Comparison of ENCODE assay signal across 11 cellular contexts in the genomic region with DNA sequence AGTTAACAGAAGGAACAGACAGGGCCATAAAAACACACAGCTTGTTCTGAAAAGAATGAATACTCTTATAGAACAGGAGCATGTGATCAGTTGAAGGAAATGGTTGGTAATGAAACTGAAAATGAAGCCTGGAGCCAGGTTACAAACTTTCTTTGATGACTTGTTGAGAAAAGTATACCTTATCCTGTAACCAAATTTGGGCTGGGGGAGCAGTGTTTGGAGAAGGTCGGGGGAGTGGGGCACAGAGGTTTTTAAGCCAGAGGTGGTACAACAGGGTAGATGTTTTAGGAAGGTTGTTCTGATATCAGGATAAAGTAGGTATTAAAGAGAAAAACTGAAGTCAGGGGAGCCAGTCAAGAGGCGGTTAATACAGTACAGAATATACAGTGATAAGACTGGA. TPM values are rescaled to one million over a fixed set of nuclear protein-coding genes. Genes with fewer than 3 reads are reported as not detected.
DNase-seq lines count a peak whose midpoint lies in the region; ATAC-seq and TF ChIP-seq lines count a peak whose summit lies in the region.
"Had no signal": no experiment of that assay in that cellular context is flagged by ENCODE, and none has a peak within 500 bp of the region (broad histone marks: within the 10 kb centered on the region; RNA-seq: fewer than 3 reads in every experiment).

No MANE protein-coding gene starts in this region.

- H3K9me3 ChIP-seq in KOPT-K1 (ENCODE audit: insufficient read depth, low read length, poor library complexity, severe bottlenecking) = no peaks in the 10 kb centered on the region
- H3K9me3 ChIP-seq: gastroesophageal sphincter had no signal

- H3K27ac Mint-ChIP-seq in stimulated activated naive CD8-positive, alpha-beta T cell treated with anti-CD3 and anti-CD28 coated beads, Interleukin-15, amount 100 ng/mL, for 72 hours = peak overlapping the region; percentile 92 to 95

- peak overlapping the region; percentile 9 for H3K27ac ChIP-seq in KOPT-K1 (ENCODE audit: low read depth, low read length, poor library complexity, severe bottlenecking)
- H3K27ac ChIP-seq: brain microvascular endothelial cell, gastroesophageal sphincter had no signal

- peak; percentile 9 for DNase-seq in stimulated activated CD4-positive, alpha-beta T cell treated with anti-CD3 and anti-CD28 coated beads, Interleukin-4, amount 100 ng/mL, for 24 hours
- no peak for DNase-seq in stimulated activated CD4-positive, alpha-beta T cell treated with anti-CD3 and anti-CD28 coated beads, Interleukin-2, amount 100 ng/mL, for 24 hours
- DNase-seq in stimulated activated naive CD8-positive, alpha-beta T cell treated with anti-CD3 and anti-CD28 coated beads, Interleukin-15, amount 100 ng/mL, for 72 hours = peak in 1 of 2 donors; percentile 15
- no peak for DNase-seq in NCI-H1436 treated with DMSO at 0.1 percent for 48 hours (lab: John Stamatoyannopoulos, UW)
- DNase-seq in lower leg skin (ENCODE audit: low spot score in 2 of 2) = no peak
- DNase-seq in NOMO-1 (lab: John Stamatoyannopoulos, UW; ENCODE audit: unreplicated experiment in 2 of 2) = no peak
- DNase-seq: brain microvascular endothelial cell, NCI-H2029 had no signal

- peaks cover 68% of the 10 kb centered on the region for H3K36me3 ChIP-seq in KOPT-K1 (ENCODE audit: insufficient read depth, low read length)

- peaks cover 31% of the 10 kb centered on the region for H3K4me1 Mint-ChIP-seq in stimulated activated naive CD8-positive, alpha-beta T cell treated with anti-CD3 and anti-CD28 coated beads, Interleukin-15, amount 100 ng/mL, for 72 hours

- intact Hi-C loops in lower leg skin (cut with DNase I; ENCODE audit: low total_unique reads) = no loop called here

- no peak overlapping the region for H3K4me3 ChIP-seq in lower leg skin (ENCODE audit: low read depth, poor library complexity, severe bottlenecking)
- H3K4me3 ChIP-seq: gastroesophageal sphincter had no signal

- TF ChIP-seq POLR2A in lower leg skin (IDR thresholded peaks at IDR 0.05) = no peak

- no peaks in the 10 kb centered on the region for H3K9me3 Mint-ChIP-seq in stimulated activated naive CD8-positive, alpha-beta T cell treated with anti-CD3 and anti-CD28 coated beads, Interleukin-15, amount 100 ng/mL, for 72 hours

- no peak for TF ChIP-seq CTCF in lower leg skin (IDR thresholded peaks at IDR 0.05)

- WGBS in lower leg skin, 2 donors = 44 to 45% methylated on average over 2 of the region's 2 CpGs

- peak; percentile 93 for ATAC-seq in HG02798 (IDR thresholded peaks at IDR 0.05; ENCODE audit: poor library complexity, unreplicated experiment)
- ATAC-seq in stimulated activated naive CD8-positive, alpha-beta T cell treated with anti-CD3 and anti-CD28 coated beads, Interleukin-15, amount 100 ng/mL, for 72 hours = peak; percentile 96
- ATAC-seq: gastroesophageal sphincter had no signal

- no peaks in the 10 kb centered on the region for H3K27me3 Mint-ChIP-seq in stimulated activated naive CD8-positive, alpha-beta T cell treated with anti-CD3 and anti-CD28 coated beads, Interleukin-15, amount 100 ng/mL, for 72 hours

- H3K4me3 Mint-ChIP-seq in stimulated activated naive CD8-positive, alpha-beta T cell treated with anti-CD3 and anti-CD28 coated beads, Interleukin-15, amount 100 ng/mL, for 72 hours = peak overlapping the region; percentile 65 to 68

RNA-seq across cellular contexts. Expression of a gene that starts 8.2 kb away (rescaled TPM):
- 10 to 100 TPM; 13.6 to 25.1 (median 19.6) TPM for total RNA-seq in lower leg skin

RNA-seq across cellular contexts. Expression of a gene that starts 8.3 kb away (rescaled TPM):
- 10 to 100 TPM in 3 of 4 donors, 1 to 10 TPM in 1; 7.3 to 25.8 (median 21.4) TPM for total RNA-seq in lower leg skin

RNA-seq across cellular contexts. Expression of a gene that starts 16.3 kb away (rescaled TPM):
- under 1 TPM in 1 of 4 donors, not detected in 3; 0.49 TPM for total RNA-seq in lower leg skin
